8 cellular contexts compared by ENCODE assay signal in the genomic region with DNA sequence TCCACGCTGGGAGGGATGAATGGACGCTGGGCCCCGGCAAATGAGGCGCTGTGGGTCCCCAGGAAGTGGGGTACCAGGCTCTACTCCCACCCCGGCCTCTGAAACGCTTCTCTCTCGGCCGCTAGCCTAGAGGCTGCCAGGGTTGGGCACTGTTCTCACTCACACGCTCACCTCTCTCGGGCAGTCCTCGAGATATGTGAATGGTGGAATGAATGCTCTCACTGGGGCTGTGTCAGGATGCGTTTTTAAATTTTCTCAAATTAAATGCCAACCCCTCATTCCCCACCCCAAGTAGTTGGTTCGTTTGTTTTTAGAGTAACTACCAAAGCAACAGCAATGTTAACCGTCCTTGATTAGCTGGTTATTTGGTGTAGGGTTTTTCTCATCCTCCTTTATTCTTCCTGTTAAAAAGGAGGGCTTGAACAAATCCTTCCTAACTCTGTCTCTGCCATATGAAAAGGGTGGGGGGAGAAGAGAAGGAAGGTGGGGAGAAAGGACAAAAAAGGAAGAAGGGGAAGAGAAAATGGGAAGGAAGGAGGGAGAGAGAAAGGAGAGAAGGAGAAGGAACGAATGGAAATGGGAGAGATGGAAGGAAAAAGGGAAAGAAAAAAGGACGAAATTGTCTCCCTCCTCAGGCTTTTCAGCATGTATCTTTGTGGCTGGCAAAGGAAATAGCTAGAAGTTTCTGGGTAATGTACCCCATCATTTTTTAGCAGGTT. TPM values are rescaled to one million over a fixed set of nuclear protein-coding genes. Genes with fewer than 3 reads are reported as not detected.
DNase-seq lines count a peak whose midpoint lies in the region; ATAC-seq and TF ChIP-seq lines count a peak whose summit lies in the region.

No MANE protein-coding gene starts in this region.

- H3K4me3 ChIP-seq in esophagus squamous epithelium (peak overlapping the region; percentile 33 to 73 (median 52)), sigmoid colon (peak overlapping the region; percentile 35 to 59 (median 52))

- no peaks in the 10 kb centered on the region for H3K36me3 ChIP-seq in esophagus squamous epithelium
- no peaks in the 10 kb centered on the region for H3K36me3 ChIP-seq in sigmoid colon

- 7 to 18% methylated on average over 11 to 13 of the region's 16 CpGs for WGBS in esophagus squamous epithelium, 2 donors
- 11 to 14% methylated on average over 16 of the region's 16 CpGs for WGBS in sigmoid colon, 2 donors

- H3K4me3 Mint-ChIP-seq in stimulated activated naive CD8-positive, alpha-beta T cell treated with anti-CD3 and anti-CD28 coated beads, Interleukin-15, Interleukin-2, amounts not matched to agents 100 ng/mL and 50 ng/mL, for 24 hours: peak overlapping the region; percentile 87

- intact Hi-C loops in esophagus squamous epithelium (cut with DNase I) (loop anchor here (10.0 kb wide), 1 partner anchor 926 kb away; no protein-coding TSS in a partner anchor), sigmoid colon (cut with DNase I) (loop anchor here (5.0 to 10.0 kb wide), 2 partner anchors 44 to 1286 kb away; no protein-coding TSS in a partner anchor)

- TF ChIP-seq EP300 in sigmoid colon (IDR thresholded peaks at IDR 0.05): no peak

- H3K4me1 Mint-ChIP-seq in stimulated activated naive CD8-positive, alpha-beta T cell treated with anti-CD3 and anti-CD28 coated beads, Interleukin-15, Interleukin-2, amounts not matched to agents 100 ng/mL and 50 ng/mL, for 24 hours (ENCODE audit: low read depth): peaks cover 58% of the 10 kb centered on the region

- TF ChIP-seq POLR2A in esophagus squamous epithelium (IDR thresholded peaks at IDR 0.05): no peak
- TF ChIP-seq POLR2A in sigmoid colon (IDR thresholded peaks at IDR 0.05): no peak

- H3K27ac ChIP-seq in esophagus squamous epithelium (peak overlapping the region; percentile 63 to 92 (median 86)), sigmoid colon (peak overlapping the region; percentile 72 to 81 (median 77))

- DNase-seq in stimulated activated naive CD8-positive, alpha-beta T cell treated with anti-CD3 and anti-CD28 coated beads, Interleukin-15, Interleukin-2, amounts not matched to agents 100 U/mL and 50 U/mL, for 24 hours: no peak
- DNase-seq in NAMALWA (ENCODE audit: low spot score): peak; percentile 56
- DNase-seq in esophagus squamous epithelium (lab: John Stamatoyannopoulos, UW): no peak
- no peak for DNase-seq in sigmoid colon
- DNase-seq in NCI-H69 (lab: John Stamatoyannopoulos, UW): no peak
- DNase-seq in NCI-H1092 treated with DMSO at 0.1 percent for 48 hours (lab: John Stamatoyannopoulos, UW): no peak
- no peak for DNase-seq in NCI-H187 (lab: John Stamatoyannopoulos, UW)

- H3K27me3 ChIP-seq in esophagus squamous epithelium (peaks cover 4 to 100% (median 23%) of the 10 kb centered on the region in 4 donors), sigmoid colon (peaks cover 57 to 99% (median 90%) of the 10 kb centered on the region in 3 donors)

- H3K9me3 Mint-ChIP-seq in stimulated activated naive CD8-positive, alpha-beta T cell treated with anti-CD3 and anti-CD28 coated beads, Interleukin-15, Interleukin-2, amounts not matched to agents 100 ng/mL and 50 ng/mL, for 24 hours: no peaks in the 10 kb centered on the region

- H3K27me3 Mint-ChIP-seq in stimulated activated naive CD8-positive, alpha-beta T cell treated with anti-CD3 and anti-CD28 coated beads, Interleukin-15, Interleukin-2, amounts not matched to agents 100 ng/mL and 50 ng/mL, for 24 hours: peaks cover 90% of the 10 kb centered on the region

- TF ChIP-seq CTCF in esophagus squamous epithelium (IDR thresholded peaks at IDR 0.05): no peak
- no peak for TF ChIP-seq CTCF in sigmoid colon (IDR thresholded peaks at IDR 0.05)

- H3K27ac Mint-ChIP-seq in stimulated activated naive CD8-positive, alpha-beta T cell treated with anti-CD3 and anti-CD28 coated beads, Interleukin-15, Interleukin-2, amounts not matched to agents 100 ng/mL and 50 ng/mL, for 24 hours: peak overlapping the region; percentile 79

- H3K4me1 ChIP-seq in esophagus squamous epithelium (peaks cover 10 to 80% (median 11%) of the 10 kb centered on the region in 3 donors), sigmoid colon (peaks cover 0 to 57% (median 48%) of the 10 kb centered on the region in 4 donors)

- no peak for ATAC-seq in stimulated activated naive CD8-positive, alpha-beta T cell treated with anti-CD3 and anti-CD28 coated beads, Interleukin-15, Interleukin-2, amounts not matched to agents 100 U/mL and 50 U/mL, for 24 hours

- H3K9me3 ChIP-seq in esophagus squamous epithelium (no peaks in the 10 kb centered on the region), sigmoid colon (no peaks in the 10 kb centered on the region)

- H3K36me3 Mint-ChIP-seq in stimulated activated naive CD8-positive, alpha-beta T cell treated with anti-CD3 and anti-CD28 coated beads, Interleukin-15, Interleukin-2, amounts not matched to agents 100 ng/mL and 50 ng/mL, for 24 hours (ENCODE audit: low read depth): no peaks in the 10 kb centered on the region

RNA-seq across cellular contexts. Expression of a gene that starts 1.4 kb away (rescaled TPM):
- total RNA-seq in esophagus squamous epithelium: 10 to 100 TPM in 2 of 4 donors, 1 to 10 TPM in 1, under 1 TPM in 1; 0.80 to 15.8 (median 7.0) TPM
- 10 to 100 TPM; 11.9 to 30.5 (median 25.9) TPM for total RNA-seq in sigmoid colon
- polyA plus RNA-seq in sigmoid colon: 1 to 10 TPM in 2 of 3 donors, under 1 TPM in 1; 0.46 to 6.0 (median 4.5) TPM
